In genomic region chr12:47182164-47182938, GRCh38 we compare ENCODE assay signal across 1 cellular context.
TF ChIP-seq lines count a peak whose summit lies in the region.

No MANE protein-coding gene starts in this region.

TF ChIP-seq in K562, 482 proteins besides CTCF, POLR2A, EP300 and RAD21 (continued from another document):
- TF ChIP-seq MGA (IDR thresholded peaks at IDR 0.05): peak; percentile 27; the same call in 1 of the 2 replicates
